In the genomic region with DNA sequence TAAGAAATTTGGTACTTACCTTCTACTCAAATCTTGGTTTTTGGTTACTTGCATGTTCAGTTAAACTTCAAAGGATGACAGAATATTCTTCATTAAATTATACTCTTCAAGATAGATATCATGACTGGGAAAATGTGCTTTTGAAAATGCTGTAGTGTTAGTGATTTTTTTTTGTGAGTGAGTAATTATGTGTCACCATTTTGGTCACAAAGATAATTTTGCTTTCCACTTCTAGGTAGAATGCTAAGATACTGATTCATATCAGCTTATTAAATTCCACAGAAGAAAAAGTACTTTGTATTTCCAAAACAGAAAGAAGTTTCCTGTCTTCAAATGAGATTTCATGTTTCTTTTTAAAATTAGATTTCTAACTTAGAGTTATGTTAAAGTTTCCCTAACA, we compare ENCODE assay signal across 17 cellular contexts.
"Had no signal": no experiment of that assay in that cellular context is flagged by ENCODE, and none has a peak within 500 bp of the region (broad histone marks: within the 10 kb centered on the region; RNA-seq: fewer than 3 reads in every experiment).

No MANE protein-coding gene starts in this region.

- H3K4me3 Mint-ChIP-seq: activated T-cell treated with anti-CD3 and anti-CD28 coated beads, Interleukin-2, amount 50 U/mL, for 72 hours; naive thymus-derived CD4-positive, alpha-beta T cell; neural progenitor cell; stimulated activated naive CD8-positive, alpha-beta T cell treated with anti-CD3 and anti-CD28 coated beads, Interleukin-15, amount 100 ng/mL, for 72 hours had no signal

- H3K4me1 Mint-ChIP-seq: naive thymus-derived CD4-positive, alpha-beta T cell; neural progenitor cell; stimulated activated naive CD8-positive, alpha-beta T cell treated with anti-CD3 and anti-CD28 coated beads, Interleukin-15, amount 100 ng/mL, for 72 hours had no signal

- H3K36me3 ChIP-seq: esophagus squamous epithelium, neural progenitor cell, WERI-Rb-1 had no signal

- H3K4me1 ChIP-seq: esophagus squamous epithelium, neural progenitor cell had no signal

- H3K9ac ChIP-seq: neural progenitor cell had no signal

- H3K27ac Mint-ChIP-seq: activated T-cell treated with anti-CD3 and anti-CD28 coated beads, Interleukin-2, amount 50 U/mL, for 72 hours; naive thymus-derived CD4-positive, alpha-beta T cell; neural progenitor cell; progenitor cell of endocrine pancreas; stimulated activated naive CD8-positive, alpha-beta T cell treated with anti-CD3 and anti-CD28 coated beads, Interleukin-15, amount 100 ng/mL, for 72 hours had no signal

- ATAC-seq: activated T-cell treated with anti-CD3 and anti-CD28 coated beads, Interleukin-2, amount 50 U/mL, for 72 hours; left cardiac atrium; naive thymus-derived CD4-positive, alpha-beta T cell; stimulated activated naive CD8-positive, alpha-beta T cell treated with anti-CD3 and anti-CD28 coated beads, Interleukin-15, amount 100 ng/mL, for 72 hours had no signal

- H3K36me3 Mint-ChIP-seq: neural progenitor cell had no signal

- H2AFZ ChIP-seq: neural progenitor cell had no signal

- H3K27me3 ChIP-seq: esophagus squamous epithelium, neural progenitor cell had no signal

- H3K27ac ChIP-seq: esophagus squamous epithelium, neural progenitor cell, WERI-Rb-1 had no signal

- DNase-seq: activated CD4-positive, alpha-beta T cell treated with anti-CD3 and anti-CD28 coated beads for 1 hour; activated effector memory CD4-positive, alpha-beta T cell treated with anti-CD3 and anti-CD28 coated beads, Interleukin-2, amount 50 U/mL, for 16 hours; activated naive CD4-positive, alpha-beta T cell treated with anti-CD3 and anti-CD28 coated beads, Interleukin-2, amount 50 U/mL, for 16 hours; activated T-cell treated with anti-CD3 and anti-CD28 coated beads, Interleukin-2, amount 50 U/mL, for 72 hours; aorta; dermis blood vessel endothelial cell; effector memory CD4-positive, alpha-beta T cell; esophagus squamous epithelium; left cardiac atrium; mesendoderm; naive thymus-derived CD4-positive, alpha-beta T cell; stimulated activated CD4-positive, alpha-beta T cell treated with anti-CD3 and anti-CD28 coated beads, Interleukin-2, amount 100 ng/mL, for 48 hours; stimulated activated naive CD8-positive, alpha-beta T cell treated with anti-CD3 and anti-CD28 coated beads, Interleukin-15, amount 100 ng/mL, for 72 hours; trophoblast cell; WERI-Rb-1 had no signal

- H3K4me3 ChIP-seq: esophagus squamous epithelium, neural progenitor cell had no signal

- H3K4me2 ChIP-seq: neural progenitor cell had no signal
